Comparison of ENCODE assay signal across 9 cellular contexts in genomic region chr1:41367102-41367537, GRCh38. TPM values are rescaled to one million over a fixed set of nuclear protein-coding genes. Genes with fewer than 3 reads are reported as not detected.
DNase-seq lines count a peak whose midpoint lies in the region; ATAC-seq and TF ChIP-seq lines count a peak whose summit lies in the region.
"Had no signal": no experiment of that assay in that cellular context is flagged by ENCODE, and none has a peak within 500 bp of the region (broad histone marks: within the 10 kb centered on the region; RNA-seq: fewer than 3 reads in every experiment).

No MANE protein-coding gene starts in this region.

- no peaks in the 10 kb centered on the region for H3K9me3 ChIP-seq in duodenal mucosa (ENCODE audit: control insufficient read depth in 1 of 2, low read length in 2 of 2)
- no peaks in the 10 kb centered on the region for H3K9me3 ChIP-seq in neural progenitor cell (ENCODE audit: low read depth)
- H3K9me3 ChIP-seq: neutrophil had no signal

- H3K4me1 ChIP-seq in KMS-11 (ENCODE audit: low read depth, poor library complexity, severe bottlenecking) = peaks cover 85% of the 10 kb centered on the region
- H3K4me1 ChIP-seq in duodenal mucosa (ENCODE audit: control insufficient read depth in 1 of 2, insufficient read depth in 2 of 2, low read length in 2 of 2) = peaks cover 14 to 18% of the 10 kb centered on the region in 2 donors
- peaks cover 45% of the 10 kb centered on the region for H3K4me1 ChIP-seq in neural progenitor cell

- H3K9me3 Mint-ChIP-seq in neural progenitor cell = no peaks in the 10 kb centered on the region

- peaks cover 24% of the 10 kb centered on the region; the same call in 1 of the 2 replicates for H3K79me2 ChIP-seq in KMS-11 (ENCODE audit: insufficient read depth, low read depth)
- no peaks in the 10 kb centered on the region for H3K79me2 ChIP-seq in neural progenitor cell (ENCODE audit: low read depth)

- H3K4me2 ChIP-seq in KMS-11 (peak overlapping the region; percentile 99), neural progenitor cell (peak overlapping the region; percentile 100)

- H2AFZ ChIP-seq in KMS-11 (ENCODE audit: low read depth) (peak overlapping the region; percentile 93), neural progenitor cell (replicated peaks) (peak overlapping the region; percentile 72)

- H3K27me3 Mint-ChIP-seq in neural progenitor cell (ENCODE audit: insufficient read depth, low read depth) = peaks cover 44% of the 10 kb centered on the region

- H3K9ac ChIP-seq in KMS-11 = peak overlapping the region; percentile 91
- no peak overlapping the region for H3K9ac ChIP-seq in duodenal mucosa (ENCODE audit: low read depth in 1 of 2, low read length in 2 of 2)
- H3K9ac ChIP-seq in neural progenitor cell = no peak overlapping the region

- no peaks in the 10 kb centered on the region for H3K36me3 Mint-ChIP-seq in neural progenitor cell

- no peak overlapping the region for H3K27ac Mint-ChIP-seq in neural progenitor cell

- peak overlapping the region; percentile 46 for H3K4me3 Mint-ChIP-seq in neural progenitor cell

- TF ChIP-seq CTCF in KMS-11 (conservative IDR thresholded peaks at IDR 0.05; ENCODE audit: low read depth, low read length) (no peak), neural progenitor cell (IDR thresholded peaks at IDR 0.05) (no peak)

- peaks cover 52% of the 10 kb centered on the region for H3K4me1 Mint-ChIP-seq in neural progenitor cell

- peaks cover 33% of the 10 kb centered on the region for H3F3A ChIP-seq in neural progenitor cell (ENCODE audit: low read depth)

- H3K36me3 ChIP-seq in KMS-11 (ENCODE audit: insufficient read depth) = no peaks in the 10 kb centered on the region
- no peaks in the 10 kb centered on the region for H3K36me3 ChIP-seq in duodenal mucosa (ENCODE audit: control insufficient read depth in 1 of 2, insufficient read depth in 2 of 2, low read length in 2 of 2)
- no peaks in the 10 kb centered on the region for H3K36me3 ChIP-seq in neural progenitor cell
- H3K36me3 ChIP-seq: neutrophil had no signal

- H3K4me3 ChIP-seq in KMS-11 (IDR thresholded peaks at IDR 0.05; ENCODE audit: insufficient read depth, low read depth, low read length) = no peak overlapping the region
- H3K4me3 ChIP-seq in duodenal mucosa (ENCODE audit: low read depth in 1 of 2, low read length in 2 of 2) = peak overlapping the region; percentile 28 to 40
- H3K4me3 ChIP-seq in neural progenitor cell = peak overlapping the region; percentile 61

- DNase-seq in COLO668 (lab: John Stamatoyannopoulos, UW; ENCODE audit: unreplicated experiment) (peak; percentile 53), neural progenitor cell (ENCODE audit: low spot score) (no peak), ureter (ENCODE audit: low spot score) (no peak)

- peak overlapping the region; percentile 62 for H3K27ac ChIP-seq in KMS-11
- no peak overlapping the region for H3K27ac ChIP-seq in duodenal mucosa (ENCODE audit: low read depth, low read length)
- no peak overlapping the region for H3K27ac ChIP-seq in neural progenitor cell
- H3K27ac ChIP-seq: neutrophil had no signal

- H4K20me1 ChIP-seq in KMS-11 (ENCODE audit: insufficient read depth) (no peaks in the 10 kb centered on the region), neural progenitor cell (ENCODE audit: low read depth) (peaks cover 34% of the 10 kb centered on the region)

- H3K27me3 ChIP-seq in KMS-11 (ENCODE audit: insufficient read depth, low read depth) (no peaks in the 10 kb centered on the region), duodenal mucosa (ENCODE audit: control insufficient read depth in 1 of 2, insufficient read depth in 2 of 2, low read length in 2 of 2) (peaks cover 25 to 30% of the 10 kb centered on the region in 2 donors), neural progenitor cell (peaks cover 60% of the 10 kb centered on the region)

- ATAC-seq in GM21390 (IDR thresholded peaks at IDR 0.05; ENCODE audit: unreplicated experiment) = no peak
- ATAC-seq in HG03520 (IDR thresholded peaks at IDR 0.05; ENCODE audit: unreplicated experiment) = no peak
- ATAC-seq: activated CD4-positive, CD25-positive, alpha-beta regulatory T cell treated with anti-CD3 and anti-CD28 coated beads, Interleukin-2, amount 50 U/mL, for 24 hours had no signal

RNA-seq across cellular contexts. Expression of gene FOXO6, which starts 5.9 kb away (rescaled TPM):
- 2.1 TPM in 1 of 2 replicates, not detected in the other for total RNA-seq in neural progenitor cell (ENCODE audit: low replicate concordance)
- total RNA-seq in ureter = 8.6 TPM
